Comparison of ENCODE assay signal across 1 cellular context in genomic region chr3:127566801-127567200, GRCh38.
TF ChIP-seq lines count a peak whose summit lies in the region.

No MANE protein-coding gene starts in this region.

TF ChIP-seq in H1, 55 proteins besides CTCF, POLR2A, EP300 and RAD21 (continued from another document):
- TF ChIP-seq ZNF274 (IDR thresholded peaks at IDR 0.05; ENCODE audit: borderline replicate concordance, extremely low read depth, low read length) (no peak), BACH1 (IDR thresholded peaks at IDR 0.05; ENCODE audit: low read length) (no peak), NANOG (IDR thresholded peaks at IDR 0.05; ENCODE audit: insufficient read depth, low read depth, low read length, poor library complexity, severe bottlenecking) (no peak), SIN3A (conservative IDR thresholded peaks at IDR 0.05 in 1 of 2, IDR thresholded peaks at IDR 0.05 in 1 of 2; ENCODE audit: low read depth in 1 of 2, low read length in 2 of 2) (no peak), TEAD4 (IDR thresholded peaks at IDR 0.05; ENCODE audit: low read depth, low read length) (no peak), ATF2 (IDR thresholded peaks at IDR 0.05; ENCODE audit: low read length) (no peak), SP1 (IDR thresholded peaks at IDR 0.05; ENCODE audit: low read depth, low read length) (no peak), KDM5A (IDR thresholded peaks at IDR 0.05; ENCODE audit: low read length) (no peak), CHD1 (IDR thresholded peaks at IDR 0.05; ENCODE audit: low read depth, low read length) (no peak), SP4 (IDR thresholded peaks at IDR 0.05; ENCODE audit: low read length) (no peak), E2F6 (IDR thresholded peaks at IDR 0.05) (no peak), SUZ12 (IDR thresholded peaks at IDR 0.05; ENCODE audit: low read length) (no peak), SRF (IDR thresholded peaks at IDR 0.05; ENCODE audit: low read depth, low read length) (no peak), CBX5 (IDR thresholded peaks at IDR 0.05; ENCODE audit: low read depth, low read length) (no peak), KDM4A (IDR thresholded peaks at IDR 0.05; ENCODE audit: low read depth, low read length, severe bottlenecking) (no peak)
